ENCODE assay signal across 14 cellular contexts in the genomic region with DNA sequence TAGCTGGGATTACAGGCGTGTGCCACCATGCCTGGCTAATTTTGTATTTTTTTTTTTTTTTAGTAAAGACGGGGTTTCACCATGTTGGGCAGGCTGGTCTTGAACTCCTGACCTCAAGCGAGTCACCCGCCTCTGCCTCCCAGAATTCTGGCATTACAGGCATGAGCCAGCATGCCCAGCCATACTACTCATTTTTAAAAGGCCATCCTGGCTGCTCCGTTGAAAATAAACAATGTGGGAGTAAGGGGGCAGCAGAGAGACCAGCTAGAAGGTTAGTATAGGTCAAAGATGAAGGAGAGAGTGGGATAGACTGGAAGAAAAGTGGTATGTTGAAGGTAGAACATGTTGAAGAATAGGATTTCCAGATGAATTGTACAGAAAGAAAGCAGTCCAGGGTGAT. TPM values are rescaled to one million over a fixed set of nuclear protein-coding genes. Genes with fewer than 3 reads are reported as not detected.
DNase-seq lines count a peak whose midpoint lies in the region; ATAC-seq, FAIRE-seq and TF ChIP-seq lines count a peak whose summit lies in the region.
"Had no signal": no experiment of that assay in that cellular context is flagged by ENCODE, and none has a peak within 500 bp of the region (broad histone marks: within the 10 kb centered on the region; RNA-seq: fewer than 3 reads in every experiment).

No MANE protein-coding gene starts in this region.

- H3K9me3 ChIP-seq in HepG2 (ENCODE audit: low read length): no peaks in the 10 kb centered on the region
- no peaks in the 10 kb centered on the region for H3K9me3 ChIP-seq in right lobe of liver
- H3K9me3 ChIP-seq: upper lobe of left lung had no signal

- H3K36me3 ChIP-seq in HepG2 (replicated peaks in 1 of 2; ENCODE audit: control insufficient read depth in 1 of 2, insufficient read depth in 2 of 2, low read length in 2 of 2) (no peaks in the 10 kb centered on the region), right lobe of liver (no peaks in the 10 kb centered on the region)
- H3K36me3 ChIP-seq: upper lobe of left lung had no signal

- no peak overlapping the region for H3K9ac ChIP-seq in HepG2 (ENCODE audit: insufficient read depth, low read depth, low read length)

- TF ChIP-seq EP300 in HepG2 (IDR thresholded peaks at IDR 0.05; ENCODE audit: low read depth in 2 of 2, low read length in 2 of 2): no peak
- no peak for TF ChIP-seq EP300 in HepG2 (CRISPR knock-in tag; IDR thresholded peaks at IDR 0.05; ENCODE audit: borderline replicate concordance)

- CTCF ChIA-PET in HepG2 (lab: Yijun Ruan, JAX; ENCODE audit: low intra/inter-chr PET ratio, low total read pairs): no interaction called here

- TF ChIP-seq CTCF in HepG2 (CRISPR knock-in tag; IDR thresholded peaks at IDR 0.05): peak; percentile 40; the same call in 1 of the 2 replicates
- no peak for TF ChIP-seq CTCF in right lobe of liver (IDR thresholded peaks at IDR 0.05)

- no peak overlapping the region for H3K27ac Mint-ChIP-seq in T-helper 2 cell treated with Interferon-gamma antibody and Interleukin-4, amounts not matched to agents 5 μg/mL and 100 μg/mL, for 36 hours
- H3K27ac Mint-ChIP-seq: activated T-helper 1 cell treated with anti-CD3 and anti-CD28 coated beads, Interleukin-12 subunit alpha, Interleukin-12 subunit beta, Interleukin-2, Interleukin-4 antibody, amounts not matched to agents 30 ng/mL and 10 ng/mL and 1 ng/mL, durations not matched to agents 14 hours and 24 hours and 36 hours; CD4-positive, CD25-positive, alpha-beta regulatory T cell; T-helper 1 cell treated with Interleukin-12 subunit alpha and Interleukin-12 subunit beta and Interleukin-4 antibody, amounts not matched to agents 30 μg/mL and 1 μg/mL, for 36 hours had no signal

- POLR2A ChIA-PET in HepG2 (lab: Yijun Ruan, JAX): no interaction called here

- no peaks in the 10 kb centered on the region for H3K4me1 Mint-ChIP-seq in T-helper 2 cell treated with Interferon-gamma antibody and Interleukin-4, amounts not matched to agents 5 μg/mL and 100 μg/mL, for 36 hours (ENCODE audit: low read depth)
- H3K4me1 Mint-ChIP-seq: CD4-positive, CD25-positive, alpha-beta regulatory T cell had no signal

- TF ChIP-seq POLR2A in HepG2 (IDR thresholded peaks at IDR 0.05; ENCODE audit: insufficient read depth in 1 of 2, low read depth in 2 of 2, low read length in 2 of 2): no peak
- TF ChIP-seq POLR2A in right lobe of liver (IDR thresholded peaks at IDR 0.05): no peak

- H3K27me3 ChIP-seq in HepG2 (ENCODE audit: control insufficient read depth in 1 of 2, insufficient read depth in 2 of 2, low read length in 2 of 2) (no peaks in the 10 kb centered on the region), right lobe of liver (no peaks in the 10 kb centered on the region)

- ATAC-seq in HepG2: peak; percentile 84
- no peak for ATAC-seq in right lobe of liver
- ATAC-seq in esophagus mucosa: peak; percentile 17
- no peak for ATAC-seq in GM21515 (IDR thresholded peaks at IDR 0.05; ENCODE audit: unreplicated experiment)

- intact Hi-C loops in HepG2 (cut with micrococcal nuclease; ENCODE audit: unreplicated experiment) (no loop called here), right lobe of liver (cut with DNase I) (no loop called here)

- H3K4me1 ChIP-seq in HepG2 (ENCODE audit: insufficient read depth, low read length) (no peaks in the 10 kb centered on the region), right lobe of liver (peaks cover 0 to 8% (median 4%) of the 10 kb centered on the region in 4 donors)
- H3K4me1 ChIP-seq: upper lobe of left lung had no signal

- in situ Hi-C loops in HepG2 (cut with HindIII; ENCODE audit: extremely low pct_ligation_motif_present, low pct_unique_long_range_greater_than_20kb): no loop called here

- H3K9me3 Mint-ChIP-seq in T-helper 2 cell treated with Interferon-gamma antibody and Interleukin-4, amounts not matched to agents 5 μg/mL and 100 μg/mL, for 36 hours: no peaks in the 10 kb centered on the region
- H3K9me3 Mint-ChIP-seq: activated T-helper 1 cell treated with anti-CD3 and anti-CD28 coated beads, Interleukin-12 subunit alpha, Interleukin-12 subunit beta, Interleukin-2, Interleukin-4 antibody, amounts not matched to agents 30 ng/mL and 10 ng/mL and 1 ng/mL, durations not matched to agents 14 hours and 24 hours and 36 hours; T-helper 1 cell treated with Interleukin-12 subunit alpha and Interleukin-12 subunit beta and Interleukin-4 antibody, amounts not matched to agents 30 μg/mL and 1 μg/mL, for 36 hours had no signal

- H3K4me2 ChIP-seq in HepG2 (ENCODE audit: low read depth, low read length): no peak overlapping the region

- peak; percentile 41 for DNase-seq in HepG2 (ENCODE audit: low spot score)
- DNase-seq in right lobe of liver: no peak
- DNase-seq in OCI-M1 (lab: John Stamatoyannopoulos, UW): peak; percentile 56
- no peak for DNase-seq in NCI-H1105 treated with DMSO at 0.1 percent for 48 hours (lab: John Stamatoyannopoulos, UW)
- no peak for DNase-seq in T-helper 2 cell treated with Interferon-gamma antibody and Interleukin-4, amounts not matched to agents 5 μg/mL and 100 μg/mL, for 36 hours (ENCODE audit: low spot score)
- DNase-seq in NCI-H187 (lab: John Stamatoyannopoulos, UW): no peak
- DNase-seq: CD4-positive, CD25-positive, alpha-beta regulatory T cell; effector memory CD4-positive, alpha-beta T cell; NCI-H1092; upper lobe of left lung had no signal

- no peak for TF ChIP-seq RAD21 in HepG2 (CRISPR knock-in tag; IDR thresholded peaks at IDR 0.05)

- 25% methylated on average over 5 of the region's 5 CpGs for WGBS in HepG2 (ENCODE audit: low lambda C conversion rate)
- WGBS in right lobe of liver (ENCODE audit: insufficient coverage, low coverage, low lambda C conversion rate, missing lambda C conversion rate): 66% methylated on average over 3 of the region's 5 CpGs

- no peaks in the 10 kb centered on the region for H4K20me1 ChIP-seq in HepG2 (ENCODE audit: insufficient read depth, low read length)

- no peak overlapping the region for H3K4me3 ChIP-seq in HepG2 (replicated peaks in 1 of 3; ENCODE audit: insufficient read depth in 1 of 3, low read depth in 2 of 3, low read length in 3 of 3)
- no peak overlapping the region for H3K4me3 ChIP-seq in right lobe of liver
- H3K4me3 ChIP-seq: upper lobe of left lung had no signal

- H3K79me2 ChIP-seq in HepG2 (ENCODE audit: insufficient read depth, low read length): no peaks in the 10 kb centered on the region

- no peak overlapping the region for H3K4me3 Mint-ChIP-seq in T-helper 2 cell treated with Interferon-gamma antibody and Interleukin-4, amounts not matched to agents 5 μg/mL and 100 μg/mL, for 36 hours
- H3K4me3 Mint-ChIP-seq: activated T-helper 1 cell treated with anti-CD3 and anti-CD28 coated beads, Interleukin-12 subunit alpha, Interleukin-12 subunit beta, Interleukin-2, Interleukin-4 antibody, amounts not matched to agents 30 ng/mL and 10 ng/mL and 1 ng/mL, durations not matched to agents 14 hours and 24 hours and 36 hours; CD4-positive, CD25-positive, alpha-beta regulatory T cell; T-helper 1 cell treated with Interleukin-12 subunit alpha and Interleukin-12 subunit beta and Interleukin-4 antibody, amounts not matched to agents 30 μg/mL and 1 μg/mL, for 36 hours had no signal

- H3K27ac ChIP-seq in HepG2 (ENCODE audit: extremely low read length, insufficient read depth, low read length) (no peak overlapping the region), right lobe of liver (no peak overlapping the region)
- H3K27ac ChIP-seq: upper lobe of left lung had no signal

- BruUV-seq in HepG2 (replicated peaks; lab: Mats Ljungman, UMichigan): no TSS peak

- H3K36me3 Mint-ChIP-seq in T-helper 2 cell treated with Interferon-gamma antibody and Interleukin-4, amounts not matched to agents 5 μg/mL and 100 μg/mL, for 36 hours (ENCODE audit: low read depth): no peaks in the 10 kb centered on the region

- no peak overlapping the region for H2AFZ ChIP-seq in HepG2 (ENCODE audit: low read length)

- FAIRE-seq in HepG2 (lab: Jason Lieb, UNC): no peak

- H3K27me3 Mint-ChIP-seq in T-helper 2 cell treated with Interferon-gamma antibody and Interleukin-4, amounts not matched to agents 5 μg/mL and 100 μg/mL, for 36 hours (ENCODE audit: low read depth): no peaks in the 10 kb centered on the region
- H3K27me3 Mint-ChIP-seq: CD4-positive, CD25-positive, alpha-beta regulatory T cell had no signal

RNA-seq across cellular contexts. Expression of gene LIN7C, which starts 17.6 kb away (rescaled TPM):
- total RNA-seq in HepG2 (2016; rRNA removed; fragmentation: Illumina TruSeq; extraction: Trizol) (37.2 and 65.8 TPM in 2 replicates), right lobe of liver (10 to 100 TPM; 22.6 to 33.2 (median 27.1) TPM), esophagus mucosa (25.7 TPM)
- total RNA-seq in HepG2 (2016; cell fraction: cytosol; rRNA removed; fragmentation: Illumina TruSeq; extraction: Trizol; ENCODE audit: low read depth): 2.5 and 2.7 TPM in 2 replicates
- 38.6 and 65.0 TPM in 2 replicates for total RNA-seq in HepG2 (2016; cell fraction: insoluble cytoplasmic fraction; rRNA removed; fragmentation: Illumina TruSeq; extraction: Trizol)
- total RNA-seq in HepG2 (2016; cell fraction: membrane; rRNA removed; fragmentation: Illumina TruSeq; extraction: Trizol): 15.9 and 19.0 TPM in 2 replicates
- 24.0 and 25.6 TPM in 2 replicates for total RNA-seq in HepG2 (2016; cell fraction: nucleus; rRNA removed; fragmentation: Illumina TruSeq; extraction: Trizol)
- 12.7 and 14.8 TPM in 2 replicates for polyA plus RNA-seq in HepG2 (2011; rRNA removed)
- polyA plus RNA-seq in HepG2 (2011; cell fraction: cytosol; rRNA removed): 7.8 and 14.4 TPM in 2 replicates
- 4.2 and 7.4 TPM in 2 replicates for polyA plus RNA-seq in HepG2 (2011; cell fraction: nucleus; rRNA removed)
- polyA plus RNA-seq in HepG2 (2012): 10.3 and 13.4 TPM in 2 replicates
- 0.89 and 0.90 TPM in 2 replicates for polyA plus RNA-seq in HepG2 (2016; cell fraction: cytosol; fragmentation: Illumina TruSeq; extraction: Trizol; ENCODE audit: low read depth)
- polyA plus RNA-seq in HepG2 (2016; cell fraction: insoluble cytoplasmic fraction; fragmentation: Illumina TruSeq; extraction: Trizol; ENCODE audit: low read depth): 27.1 and 30.5 TPM in 2 replicates
- 4.4 and 4.8 TPM in 2 replicates for polyA plus RNA-seq in HepG2 (2016; cell fraction: membrane; fragmentation: Illumina TruSeq; extraction: Trizol; ENCODE audit: low read depth)
- polyA plus RNA-seq in HepG2 (2016; cell fraction: nucleus; fragmentation: Illumina TruSeq; extraction: Trizol; ENCODE audit: insufficient read depth, low read depth): 17.5 and 19.5 TPM in 2 replicates
- 6.7 and 16.3 TPM in 2 replicates for polyA minus RNA-seq in HepG2 (2011; rRNA and poly(A)+ RNA removed; ENCODE audit: low replicate concordance)
- 18.3 and 20.3 TPM in 2 replicates for polyA minus RNA-seq in HepG2 (2011; cell fraction: cytosol; rRNA and poly(A)+ RNA removed)
- 29.6 and 31.1 TPM in 2 replicates for polyA minus RNA-seq in HepG2 (2011; cell fraction: nucleus; rRNA and poly(A)+ RNA removed)

RNA-seq across cellular contexts. Expression of gene LGR4, which starts 51.6 kb away (rescaled TPM):
- total RNA-seq in HepG2 (2016; rRNA removed; fragmentation: Illumina TruSeq; extraction: Trizol): 51.4 and 68.7 TPM in 2 replicates
- 8.1 and 10.5 TPM in 2 replicates for total RNA-seq in HepG2 (2016; cell fraction: cytosol; rRNA removed; fragmentation: Illumina TruSeq; extraction: Trizol; ENCODE audit: low read depth)
- total RNA-seq in HepG2 (2016; cell fraction: insoluble cytoplasmic fraction; rRNA removed; fragmentation: Illumina TruSeq; extraction: Trizol): 51.6 and 65.3 TPM in 2 replicates
- total RNA-seq in HepG2 (2016; cell fraction: membrane; rRNA removed; fragmentation: Illumina TruSeq; extraction: Trizol): 23.6 and 26.4 TPM in 2 replicates
- 111 and 112 TPM in 2 replicates for total RNA-seq in HepG2 (2016; cell fraction: nucleus; rRNA removed; fragmentation: Illumina TruSeq; extraction: Trizol)
- 42.1 and 43.8 TPM in 2 replicates for polyA plus RNA-seq in HepG2 (2011; rRNA removed)
- 21.7 and 35.6 TPM in 2 replicates for polyA plus RNA-seq in HepG2 (2011; cell fraction: cytosol; rRNA removed)
- polyA plus RNA-seq in HepG2 (2011; cell fraction: nucleus; rRNA removed): 35.4 and 41.4 TPM in 2 replicates
- 45.1 and 63.2 TPM in 2 replicates for polyA plus RNA-seq in HepG2 (2012)
- 1.6 TPM in 2 replicates for polyA plus RNA-seq in HepG2 (2016; cell fraction: cytosol; fragmentation: Illumina TruSeq; extraction: Trizol; ENCODE audit: low read depth)
- polyA plus RNA-seq in HepG2 (2016; cell fraction: insoluble cytoplasmic fraction; fragmentation: Illumina TruSeq; extraction: Trizol; ENCODE audit: low read depth): 39.9 and 43.3 TPM in 2 replicates
- polyA plus RNA-seq in HepG2 (2016; cell fraction: membrane; fragmentation: Illumina TruSeq; extraction: Trizol; ENCODE audit: low read depth): 7.6 and 7.9 TPM in 2 replicates
- 106 and 117 TPM in 2 replicates for polyA plus RNA-seq in HepG2 (2016; cell fraction: nucleus; fragmentation: Illumina TruSeq; extraction: Trizol; ENCODE audit: insufficient read depth, low read depth)
- polyA minus RNA-seq in HepG2 (2011; rRNA and poly(A)+ RNA removed; ENCODE audit: low replicate concordance): 187 and 243 TPM in 2 replicates
- polyA minus RNA-seq in HepG2 (2011; cell fraction: cytosol; rRNA and poly(A)+ RNA removed): 60.2 and 70.2 TPM in 2 replicates
- polyA minus RNA-seq in HepG2 (2011; cell fraction: nucleus; rRNA and poly(A)+ RNA removed): 201 and 210 TPM in 2 replicates
- 10 to 100 TPM; 32.5 to 46.3 (median 44.1) TPM for total RNA-seq in right lobe of liver
- 22.8 TPM for total RNA-seq in esophagus mucosa
- total RNA-seq: activated T-helper 1 cell treated with anti-CD3 and anti-CD28 coated beads, Interleukin-12 subunit alpha, Interleukin-12 subunit beta, Interleukin-2, Interleukin-4 antibody, amounts not matched to agents 30 ng/mL and 10 ng/mL and 1 ng/mL, durations not matched to agents 14 hours and 24 hours and 36 hours had no signal

Comparison
In these comparisons a context has a peak if more than half of its experiments do, and no peak if none do; other contexts are left out.
1. ATAC-seq: peak in HepG2 (single experiment) and esophagus mucosa (single experiment); none in right lobe of liver (0 of 4) and GM21515 (single experiment).
2. DNase-seq: peak in HepG2 (single experiment) and OCI-M1 (single experiment); none in right lobe of liver (0 of 3), NCI-H1105 treated with DMSO at 0.1 percent for 48 hours (single experiment), T-helper 2 cell treated with Interferon-gamma antibody and Interleukin-4, amounts not matched to agents 5 μg/mL and 100 μg/mL, for 36 hours (single experiment) and NCI-H187 (0 of 2).